In the genomic region with DNA sequence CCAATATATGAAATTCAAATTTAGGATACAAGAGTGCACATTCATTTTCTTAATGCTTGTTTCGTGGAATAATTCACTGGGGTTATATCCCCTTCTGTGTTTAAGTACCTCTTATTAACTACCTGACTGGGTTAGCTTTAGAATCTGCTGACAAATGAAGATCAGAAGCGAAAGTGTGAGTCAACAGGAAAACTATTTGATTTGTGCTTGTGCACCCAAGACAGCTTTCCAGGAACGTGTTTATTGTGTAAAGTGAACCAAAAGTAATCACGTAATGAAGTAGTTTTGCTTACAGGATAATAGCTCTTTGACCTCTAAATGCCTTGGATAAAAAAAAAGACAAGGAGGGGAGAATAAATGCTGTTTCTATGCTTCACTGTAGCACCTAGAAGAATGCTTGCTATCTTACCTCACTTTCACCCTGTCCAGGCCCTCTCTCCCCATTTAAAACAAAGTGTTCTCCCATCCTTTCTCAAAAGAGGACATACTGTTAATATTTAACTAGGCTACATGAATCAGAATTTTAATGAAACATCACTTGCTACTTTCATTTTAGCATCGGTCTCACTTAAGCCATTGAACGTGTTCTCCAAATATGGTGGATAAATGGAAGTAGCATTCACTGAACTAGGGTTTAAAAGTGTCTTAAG, we compare ENCODE assay signal across 1 cellular context.
TF ChIP-seq lines count a peak whose summit lies in the region.

No MANE protein-coding gene starts in this region.

TF ChIP-seq in GM12878, 131 proteins besides CTCF, POLR2A, EP300 and RAD21 (continued from another document):
- TF ChIP-seq, protein P1, sequence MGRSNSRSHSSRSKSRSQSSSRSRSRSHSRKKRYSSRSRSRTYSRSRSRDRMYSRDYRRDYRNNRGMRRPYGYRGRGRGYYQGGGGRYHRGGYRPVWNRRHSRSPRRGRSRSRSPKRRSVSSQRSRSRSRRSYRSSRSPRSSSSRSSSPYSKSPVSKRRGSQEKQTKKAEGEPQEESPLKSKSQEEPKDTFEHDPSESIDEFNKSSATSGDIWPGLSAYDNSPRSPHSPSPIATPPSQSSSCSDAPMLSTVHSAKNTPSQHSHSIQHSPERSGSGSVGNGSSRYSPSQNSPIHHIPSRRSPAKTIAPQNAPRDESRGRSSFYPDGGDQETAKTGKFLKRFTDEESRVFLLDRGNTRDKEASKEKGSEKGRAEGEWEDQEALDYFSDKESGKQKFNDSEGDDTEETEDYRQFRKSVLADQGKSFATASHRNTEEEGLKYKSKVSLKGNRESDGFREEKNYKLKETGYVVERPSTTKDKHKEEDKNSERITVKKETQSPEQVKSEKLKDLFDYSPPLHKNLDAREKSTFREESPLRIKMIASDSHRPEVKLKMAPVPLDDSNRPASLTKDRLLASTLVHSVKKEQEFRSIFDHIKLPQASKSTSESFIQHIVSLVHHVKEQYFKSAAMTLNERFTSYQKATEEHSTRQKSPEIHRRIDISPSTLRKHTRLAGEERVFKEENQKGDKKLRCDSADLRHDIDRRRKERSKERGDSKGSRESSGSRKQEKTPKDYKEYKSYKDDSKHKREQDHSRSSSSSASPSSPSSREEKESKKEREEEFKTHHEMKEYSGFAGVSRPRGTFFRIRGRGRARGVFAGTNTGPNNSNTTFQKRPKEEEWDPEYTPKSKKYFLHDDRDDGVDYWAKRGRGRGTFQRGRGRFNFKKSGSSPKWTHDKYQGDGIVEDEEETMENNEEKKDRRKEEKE (IDR thresholded peaks at IDR 0.05), result no peak
- TF ChIP-seq ATF7 (IDR thresholded peaks at IDR 0.05; ENCODE audit: low read depth) (peak; percentile 20; the same call in 1 of the 2 replicates), ESRRA (IDR thresholded peaks at IDR 0.05; ENCODE audit: low read length) (no peak)
TF ChIP-seq in GM12878: peak in this region for 3.
